ENCODE assay signal across 8 cellular contexts in genomic region chr7:103989785-103990775, GRCh38. TPM values are rescaled to one million over a fixed set of nuclear protein-coding genes. Genes with fewer than 3 reads are reported as not detected.
DNase-seq lines count a peak whose midpoint lies in the region; ATAC-seq and TF ChIP-seq lines count a peak whose summit lies in the region.

No MANE protein-coding gene starts in this region.

- no peak for ATAC-seq in lung (ENCODE audit: insufficient read depth, low FRiP score)
- ATAC-seq in upper lobe of right lung, result peak; percentile 26
- no peak for ATAC-seq in GM21576 (IDR thresholded peaks at IDR 0.05; ENCODE audit: unreplicated experiment)
- ATAC-seq in HG02884 (IDR thresholded peaks at IDR 0.05; ENCODE audit: unreplicated experiment), result no peak

- H3K36me3 ChIP-seq in colonic mucosa (no peaks in the 10 kb centered on the region), lung (ENCODE audit: control insufficient read depth in 2 of 2, insufficient read depth in 2 of 2, low read length in 2 of 2) (no peaks in the 10 kb centered on the region), upper lobe of right lung (no peaks in the 10 kb centered on the region)

- H3K4me1 ChIP-seq in colonic mucosa (no peaks in the 10 kb centered on the region), lung (ENCODE audit: control insufficient read depth in 2 of 2, insufficient read depth in 2 of 2, low read length in 2 of 2) (peaks cover 6 to 10% of the 10 kb centered on the region in 2 donors), upper lobe of right lung (peaks cover 4% of the 10 kb centered on the region)

- intact Hi-C loops in colonic mucosa (cut with DNase I) (no loop called here), upper lobe of right lung (cut with DNase I) (no loop called here)

- H3K27ac ChIP-seq in 22Rv1 (no peak overlapping the region), colonic mucosa (no peak overlapping the region), lung (ENCODE audit: low read depth in 1 of 2, low read length in 1 of 2) (peak overlapping the region in 1 of 2 donors; percentile 47), upper lobe of right lung (no peak overlapping the region)

- H3K9ac ChIP-seq in colonic mucosa (ENCODE audit: low read depth in 2 of 2, low read length in 2 of 2), result no peak overlapping the region

- peak overlapping the region; percentile 12 for H3K4me3 ChIP-seq in GM12864 (ENCODE audit: low read depth, low read length)
- H3K4me3 ChIP-seq in colonic mucosa, result peak overlapping the region; percentile 13
- peak overlapping the region; percentile 45 for H3K4me3 ChIP-seq in lung
- H3K4me3 ChIP-seq in upper lobe of right lung, result peak overlapping the region; percentile 48

- H3K27me3 ChIP-seq in colonic mucosa (peaks cover 42% of the 10 kb centered on the region), lung (ENCODE audit: control insufficient read depth, insufficient read depth) (peaks cover 12% of the 10 kb centered on the region), upper lobe of right lung (peaks cover 46% of the 10 kb centered on the region)

- WGBS in lung, 2 donors, result 2 to 3% methylated on average over 71 to 82 of the region's 82 CpGs

- H3K9me3 ChIP-seq in colonic mucosa, result no peaks in the 10 kb centered on the region
- no peaks in the 10 kb centered on the region for H3K9me3 ChIP-seq in lung (ENCODE audit: control insufficient read depth in 2 of 2, insufficient read depth in 1 of 2, low read length in 1 of 2)
- H3K9me3 ChIP-seq in upper lobe of right lung, result no peaks in the 10 kb centered on the region

- TF ChIP-seq CTCF in 22Rv1 (IDR thresholded peaks at IDR 0.05), result peak; percentile 38
- peak; percentile 12 for TF ChIP-seq CTCF in GM12864 (IDR thresholded peaks at IDR 0.05; ENCODE audit: low read depth, low read length, missing control alignments)
- TF ChIP-seq CTCF in colonic mucosa (IDR thresholded peaks at IDR 0.05), result no peak
- TF ChIP-seq CTCF in lung (IDR thresholded peaks at IDR 0.05; ENCODE audit: control extremely low read depth, extremely low read depth), result no peak
- peak; percentile 6 for TF ChIP-seq CTCF in upper lobe of right lung (IDR thresholded peaks at IDR 0.05)

- no peak for DNase-seq in GM12864 (ENCODE audit: low read depth)
- DNase-seq in NCI-H526 (lab: John Stamatoyannopoulos, UW), result peak; percentile 23 to 82
- no peak for DNase-seq in colonic mucosa
- no peak for DNase-seq in lung (ENCODE audit: low spot score)
- DNase-seq in upper lobe of right lung, result no peak

RNA-seq across cellular contexts. Expression of gene RELN, which starts 0.6 kb away (rescaled TPM):
- total RNA-seq in colonic mucosa (1 to 10 TPM; 1.1 to 1.4 TPM), lung (1 to 10 TPM; 3.3 to 7.7 TPM), upper lobe of right lung (5.6 TPM)
- polyA plus RNA-seq in lung, result under 1 TPM; 0.24 to 0.64 TPM

Comparison
In these comparisons a context has a peak if more than half of its experiments do, and no peak if none do; other contexts are left out.
1. CTCF ChIP-seq: peak in 22Rv1 (single experiment), GM12864 (single experiment) and upper lobe of right lung (single experiment); none in colonic mucosa (single experiment) and lung (single experiment).
2. DNase-seq: peak in NCI-H526 (2 of 2); none in GM12864 (single experiment), colonic mucosa (single experiment), lung (single experiment) and upper lobe of right lung (single experiment).
3. Peak in every context shown above with its lines, with median percentiles within 50 percentile points of each other: H3K4me3 ChIP-seq.